In genomic region chr11:112381578-112381977, GRCh38 we compare ENCODE assay signal across 22 cellular contexts.
DNase-seq lines count a peak whose midpoint lies in the region; ATAC-seq, FAIRE-seq and TF ChIP-seq lines count a peak whose summit lies in the region.
"Had no signal": no experiment of that assay in that cellular context is flagged by ENCODE, and none has a peak within 500 bp of the region (broad histone marks: within the 10 kb centered on the region; RNA-seq: fewer than 3 reads in every experiment).

No MANE protein-coding gene starts in this region.

- H3K9ac ChIP-seq in IMR-90 (ENCODE audit: low read depth, low read length) (no peak overlapping the region), H1 (replicated peaks in 1 of 4; ENCODE audit: extremely low read depth in 1 of 4, low read depth in 3 of 4, low read length in 3 of 4) (no peak overlapping the region)
- H3K9ac ChIP-seq: BLaER1, GM23248 had no signal

- H3K56ac ChIP-seq in IMR-90 (ENCODE audit: extremely low read depth, insufficient read depth, low read length) (no peak overlapping the region), H1 (replicated peaks; ENCODE audit: insufficient read length, low read depth, low read length) (no peak overlapping the region)

- H4K91ac ChIP-seq in IMR-90 (ENCODE audit: insufficient read depth, low read depth, low read length) (no peak overlapping the region), H1 (replicated peaks; ENCODE audit: insufficient read length, low read length) (no peak overlapping the region)

- in situ Hi-C loops in IMR-90 (cut with MboI; ENCODE audit: low sequenced_read_pairs) = no loop called here

- H2AK9ac ChIP-seq in IMR-90 (replicated peaks; ENCODE audit: low read depth, low read length, poor library complexity) = no peak overlapping the region

- no peaks in the 10 kb centered on the region for H3K9me3 ChIP-seq in A549
- no peaks in the 10 kb centered on the region for H3K9me3 ChIP-seq in IMR-90 (ENCODE audit: control insufficient read depth, insufficient read depth, low read length)
- H3K9me3 ChIP-seq in H1 (ENCODE audit: insufficient read depth in 2 of 2, low read depth in 1 of 2, low read length in 1 of 2) = no peaks in the 10 kb centered on the region
- H3K9me3 ChIP-seq: Caco-2 had no signal

- H3K4me3 Mint-ChIP-seq in osteocyte (ENCODE audit: unreplicated experiment) = no peak overlapping the region
- no peak overlapping the region for H3K4me3 Mint-ChIP-seq in WTC11
- H3K4me3 Mint-ChIP-seq: CD4-positive, CD25-positive, alpha-beta regulatory T cell; CD8-positive, alpha-beta T cell; H9 had no signal

- H2AFZ ChIP-seq in IMR-90 (replicated peaks; ENCODE audit: low read length, poor library complexity) (no peak overlapping the region), H1 (ENCODE audit: low read length) (no peak overlapping the region)
- H2AFZ ChIP-seq: GM23248 had no signal

- WGBS in A549 (ENCODE audit: missing lambda C conversion rate) = 29% methylated on average over 5 of the region's 5 CpGs
- WGBS in IMR-90 (ENCODE audit: extremely low coverage in 2 of 2, insufficient read length in 1 of 2), 2 experiments = no CpG with 5 or more reads among the region's 5 CpGs
- WGBS in H1 (ENCODE audit: extremely low coverage in 1 of 2, insufficient coverage in 1 of 2, insufficient read length in 1 of 2, insufficient replicate concordance in 2 of 2, low coverage in 1 of 2, low lambda C conversion rate in 2 of 2, missing lambda C conversion rate in 1 of 2), 2 experiments = 91% methylated on average over 5 of the region's 5 CpGs; no CpG with 5 or more reads in 1 of the 2 experiments

- no peaks in the 10 kb centered on the region for H3K36me3 Mint-ChIP-seq in osteocyte (ENCODE audit: unreplicated experiment)
- no peaks in the 10 kb centered on the region for H3K36me3 Mint-ChIP-seq in WTC11
- H3K36me3 Mint-ChIP-seq: CD4-positive, CD25-positive, alpha-beta regulatory T cell; CD8-positive, alpha-beta T cell had no signal

- POLR2A ChIA-PET in A549 (lab: Yijun Ruan, JAX) (no interaction called here), IMR-90 (lab: Charles Lee; ENCODE audit: unreplicated experiment) (no interaction called here), H1 (lab: Charles Lee; ENCODE audit: partially characterized antibody) (no interaction called here), WTC11 (lab: Charles Lee) (no interaction called here)

- H3K36me3 ChIP-seq in IMR-90 (ENCODE audit: control insufficient read depth, insufficient read depth, low read length) (no peaks in the 10 kb centered on the region), H1 (ENCODE audit: control insufficient read depth in 2 of 4, insufficient read depth in 4 of 4, low read length in 3 of 4) (no peaks in the 10 kb centered on the region)
- H3K36me3 ChIP-seq: BLaER1 had no signal

- H2BK120ac ChIP-seq in IMR-90 (ENCODE audit: low read depth, low read length) = no peak overlapping the region
- H2BK120ac ChIP-seq in H1 (replicated peaks; ENCODE audit: low read depth, low read length) = no peak overlapping the region

- H3K27me3 ChIP-seq in IMR-90 (ENCODE audit: control insufficient read depth, insufficient read depth, low read length) (no peaks in the 10 kb centered on the region; the same call in 1 of the 2 replicates), H1 (replicated peaks in 1 of 4; ENCODE audit: control insufficient read depth in 3 of 4, extremely low read depth in 1 of 4, insufficient read depth in 3 of 4, low read length in 3 of 4) (no peaks in the 10 kb centered on the region)
- H3K27me3 ChIP-seq: BLaER1 had no signal

- H3K27me3 Mint-ChIP-seq in osteocyte (ENCODE audit: unreplicated experiment) = peaks cover 22% of the 10 kb centered on the region
- no peaks in the 10 kb centered on the region; the same call in 1 of the 2 replicates for H3K27me3 Mint-ChIP-seq in WTC11 (ENCODE audit: low read depth)
- H3K27me3 Mint-ChIP-seq: CD4-positive, CD25-positive, alpha-beta regulatory T cell had no signal

- H3K4me2 ChIP-seq in A549 (no peak overlapping the region), IMR-90 (ENCODE audit: low read depth, low read length) (no peak overlapping the region), H1 (ENCODE audit: insufficient read depth in 1 of 2, low read depth in 2 of 2, low read length in 2 of 2) (no peak overlapping the region)
- H3K4me2 ChIP-seq: BLaER1 had no signal

- H3K27ac ChIP-seq in A549 (no peak overlapping the region), IMR-90 (ENCODE audit: insufficient read depth, low read length) (no peak overlapping the region), H1 (ENCODE audit: low read depth, low read length) (no peak overlapping the region)
- H3K27ac ChIP-seq: BLaER1, C4-2B, GM23248 had no signal

- H3K4me1 Mint-ChIP-seq in osteocyte (ENCODE audit: unreplicated experiment) = no peaks in the 10 kb centered on the region
- H3K4me1 Mint-ChIP-seq in WTC11 = peaks cover 9% of the 10 kb centered on the region
- H3K4me1 Mint-ChIP-seq: CD4-positive, CD25-positive, alpha-beta regulatory T cell had no signal

- H3K23ac ChIP-seq in IMR-90 (ENCODE audit: low read depth, low read length) (no peak overlapping the region), H1 (ENCODE audit: insufficient read length) (no peak overlapping the region)

- H3K79me1 ChIP-seq in IMR-90 (ENCODE audit: low read depth in 1 of 2, low read length in 2 of 2) (no peaks in the 10 kb centered on the region), H1 (ENCODE audit: low read depth, low read length) (no peaks in the 10 kb centered on the region)

- no TSS peak for BruUV-seq in IMR-90 (replicated peaks; lab: Mats Ljungman, UMichigan)

- TF ChIP-seq CTCF in A549 (IDR thresholded peaks at IDR 0.05) = no peak
- TF ChIP-seq CTCF in IMR-90 (conservative IDR thresholded peaks at IDR 0.05; ENCODE audit: low read depth, low read length) = no peak
- TF ChIP-seq CTCF in H1 (IDR thresholded peaks at IDR 0.05; ENCODE audit: control extremely low read depth in 1 of 3, insufficient read depth in 1 of 3, low read depth in 1 of 3, low read length in 3 of 3) = no peak
- no peak for TF ChIP-seq CTCF in osteocyte (IDR thresholded peaks at IDR 0.05)
- no peak for TF ChIP-seq CTCF in WTC11 (IDR thresholded peaks at IDR 0.05)
- no peak for TF ChIP-seq CTCF in GM20000 (IDR thresholded peaks at IDR 0.05; ENCODE audit: extremely low read depth, missing control alignments)

- intact Hi-C loops in IMR-90 (cut with micrococcal nuclease) = no loop called here

- H2BK20ac ChIP-seq in IMR-90 (ENCODE audit: low read depth, low read length) (no peak overlapping the region), H1 (ENCODE audit: low read length) (no peak overlapping the region)

- no peak overlapping the region for H2BK15ac ChIP-seq in IMR-90 (ENCODE audit: low read depth, low read length)
- no peak overlapping the region for H2BK15ac ChIP-seq in H1 (ENCODE audit: low read length)

- no peaks in the 10 kb centered on the region for H3K4me1 ChIP-seq in A549
- H3K4me1 ChIP-seq in IMR-90 (ENCODE audit: control insufficient read depth, insufficient read depth, low read length) = no peaks in the 10 kb centered on the region
- H3K4me1 ChIP-seq in H1 (replicated peaks in 1 of 4; ENCODE audit: control insufficient read depth in 3 of 4, insufficient read depth in 4 of 4, low read length in 3 of 4) = peaks cover 0 to 3% (median 0%) of the 10 kb centered on the region in 4 experiments; a peak in 2 of 7 replicates
- H3K4me1 ChIP-seq: BLaER1, Caco-2 had no signal

- H3K27ac Mint-ChIP-seq in osteocyte (ENCODE audit: unreplicated experiment) (no peak overlapping the region), WTC11 (no peak overlapping the region)
- H3K27ac Mint-ChIP-seq: CD4-positive, CD25-positive, alpha-beta regulatory T cell; CD8-positive, alpha-beta T cell; H9 had no signal

- H3K79me2 ChIP-seq in H1 (ENCODE audit: control insufficient read depth in 1 of 2, insufficient read depth in 2 of 2, low read length in 2 of 2) = no peaks in the 10 kb centered on the region

- no peaks in the 10 kb centered on the region for H3K9me3 Mint-ChIP-seq in osteocyte (ENCODE audit: unreplicated experiment)
- peaks cover 9% of the 10 kb centered on the region for H3K9me3 Mint-ChIP-seq in WTC11

- H3K14ac ChIP-seq in IMR-90 (replicated peaks; ENCODE audit: low read depth, low read length) = no peak overlapping the region
- no peak overlapping the region for H3K14ac ChIP-seq in H1 (ENCODE audit: insufficient read length)

- no peak for DNase-seq in A549 (ENCODE audit: low read depth in 1 of 2, low spot score in 1 of 2)
- no peak for DNase-seq in IMR-90
- no peak for DNase-seq in H1 (ENCODE audit: low read depth in 1 of 2, low spot score in 2 of 2)
- peak; percentile 59 for DNase-seq in osteocyte (ENCODE audit: extremely low spot score, unreplicated experiment)
- DNase-seq in WTC11 (ENCODE audit: low spot score) = no peak
- DNase-seq in GM20000 (ENCODE audit: low spot score) = no peak
- no peak for DNase-seq in mucosa of gallbladder (ENCODE audit: low spot score)
- DNase-seq: 8988T; Caco-2; CD4-positive, CD25-positive, alpha-beta regulatory T cell; CD8-positive, alpha-beta T cell; DMS53; DMS79 treated with DMSO at 0.1 percent for 48 hours; GF-D8; GM23248; H9 had no signal

- ATAC-seq in A549 (no peak), IMR-90 (ENCODE audit: low read depth) (no peak), WTC11 (no peak)
- ATAC-seq: CD8-positive, alpha-beta T cell; HCT116 had no signal

- H4K5ac ChIP-seq in IMR-90 (ENCODE audit: low read depth, low read length) (no peak overlapping the region), H1 (ENCODE audit: insufficient read length, low read depth, low read length) (no peak overlapping the region)

- TF ChIP-seq RAD21 in A549 (conservative IDR thresholded peaks at IDR 0.05 in 1 of 2, IDR thresholded peaks at IDR 0.05 in 1 of 2) (no peak), IMR-90 (IDR thresholded peaks at IDR 0.05; ENCODE audit: low read length) (no peak), H1 (IDR thresholded peaks at IDR 0.05 in 1 of 2, conservative IDR thresholded peaks at IDR 0.05 in 1 of 2; ENCODE audit: low read depth in 2 of 2, low read length in 2 of 2) (no peak)

- no peak overlapping the region for H3K18ac ChIP-seq in IMR-90 (ENCODE audit: low read depth, low read length)
- no peak overlapping the region for H3K18ac ChIP-seq in H1 (ENCODE audit: extremely low read depth, low read length)

- TF ChIP-seq EP300 in A549 (IDR thresholded peaks at IDR 0.05) (no peak), H1 (IDR thresholded peaks at IDR 0.05; ENCODE audit: borderline replicate concordance in 1 of 2, low read depth in 2 of 2, low read length in 2 of 2) (no peak)

- no peak for FAIRE-seq in A549 (lab: Jason Lieb, UNC)
- FAIRE-seq in H1 (lab: Jason Lieb, UNC) = no peak
- FAIRE-seq: D721Med, GM12891, GM18507 had no signal

- no peaks in the 10 kb centered on the region; the same call in 1 of the 2 replicates for H3K23me2 ChIP-seq in H1 (ENCODE audit: low read depth, low read length)

- CTCF ChIA-PET in A549 (lab: Yijun Ruan, JAX) = interaction anchor here (1.1 kb wide), 1 partner anchor 16 kb away, joined by 3 read pairs; no protein-coding TSS in a partner anchor
- CTCF ChIA-PET in IMR-90 (lab: Yijun Ruan, JAX) = interaction anchor here (0.9 kb wide), 1 partner anchor 13 kb away, joined by 3 read pairs; no protein-coding TSS in a partner anchor
- CTCF ChIA-PET in H1 (lab: Charles Lee; ENCODE audit: partially characterized antibody) = interaction anchor here (0.6 to 1.0 kb wide), 3 partner anchors 18 to 59 kb away, joined by 3 to 4 read pairs (median 3); no protein-coding TSS in a partner anchor
- CTCF ChIA-PET in WTC11 (lab: Charles Lee) = no interaction called here

- no peaks in the 10 kb centered on the region for H4K20me1 ChIP-seq in IMR-90 (ENCODE audit: insufficient read depth, low read length)
- no peaks in the 10 kb centered on the region for H4K20me1 ChIP-seq in H1 (replicated peaks in 1 of 2; ENCODE audit: control insufficient read depth in 1 of 2, insufficient read depth in 2 of 2, low read length in 2 of 2)
- H4K20me1 ChIP-seq: BLaER1 had no signal

- H2AK5ac ChIP-seq in IMR-90 (ENCODE audit: low read depth, low read length) (no peak overlapping the region), H1 (ENCODE audit: low read depth, low read length) (no peak overlapping the region)

- no peak for TF ChIP-seq POLR2A in A549 (IDR thresholded peaks at IDR 0.05; ENCODE audit: low read length)
- TF ChIP-seq POLR2A in IMR-90 (IDR thresholded peaks at IDR 0.05; ENCODE audit: low read depth, low read length) = no peak
- TF ChIP-seq POLR2A in H1 (IDR thresholded peaks at IDR 0.05; ENCODE audit: control extremely low read depth in 1 of 2, low read depth in 2 of 2, low read length in 2 of 2) = no peak

- H2BK5ac ChIP-seq in IMR-90 (ENCODE audit: low read depth, low read length, poor library complexity, severe bottlenecking) (no peak overlapping the region), H1 (ENCODE audit: low read depth, low read length) (no peak overlapping the region)

- no peak overlapping the region for H3K4me3 ChIP-seq in A549
- H3K4me3 ChIP-seq in IMR-90 (ENCODE audit: insufficient read depth, low read depth, low read length) = no peak overlapping the region
- no peak overlapping the region for H3K4me3 ChIP-seq in H1 (ENCODE audit: extremely low read depth in 1 of 4, insufficient read depth in 2 of 4, low read depth in 3 of 4, low read length in 4 of 4)
- H3K4me3 ChIP-seq: BLaER1, GM23248 had no signal

- H3K4ac ChIP-seq in IMR-90 (ENCODE audit: low read depth, low read length) (no peak overlapping the region), H1 (replicated peaks; ENCODE audit: insufficient read length, low read depth, low read length) (no peak overlapping the region)

- dilution Hi-C loops in IMR-90 (cut with HindIII; ENCODE audit: low sequenced_read_pairs, unreplicated experiment) = no loop called here

- H2BK12ac ChIP-seq in H1 (ENCODE audit: low read depth, low read length) = no peak overlapping the region

- H4K8ac ChIP-seq in IMR-90 (ENCODE audit: low read depth in 2 of 2, low read length in 2 of 2) (no peak overlapping the region), H1 (ENCODE audit: extremely low read depth, insufficient read depth, low read length) (no peak overlapping the region; the same call in 1 of the 2 replicates)

- H3K9me1 ChIP-seq in IMR-90 (ENCODE audit: insufficient read depth, low read length) = no peaks in the 10 kb centered on the region
